8 cellular contexts compared by ENCODE assay signal in the genomic region with DNA sequence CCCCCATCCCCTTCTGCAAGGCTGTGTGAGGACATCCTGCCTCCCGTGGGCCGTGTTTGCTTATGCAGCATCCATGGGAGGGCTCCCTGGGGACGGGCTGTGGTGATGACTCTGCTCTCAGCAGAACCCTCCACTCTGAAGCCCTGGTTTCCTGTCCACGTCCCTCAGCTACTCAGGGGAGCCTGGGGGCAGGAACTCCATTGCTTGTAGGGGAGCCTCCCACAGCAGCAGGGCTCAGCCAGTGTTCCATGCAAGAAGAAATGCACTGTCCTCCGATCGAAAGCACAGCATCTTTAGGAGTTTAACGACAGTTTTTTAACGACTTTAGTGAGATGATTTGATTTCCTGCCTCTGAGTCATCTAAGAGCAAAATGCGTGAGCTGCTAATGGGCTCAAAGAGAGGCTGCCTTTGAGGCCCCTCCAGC. TPM values are rescaled to one million over a fixed set of nuclear protein-coding genes. Genes with fewer than 3 reads are reported as not detected.
DNase-seq lines count a peak whose midpoint lies in the region; ATAC-seq, FAIRE-seq and TF ChIP-seq lines count a peak whose summit lies in the region.
"Had no signal": no experiment of that assay in that cellular context is flagged by ENCODE, and none has a peak within 500 bp of the region (broad histone marks: within the 10 kb centered on the region; RNA-seq: fewer than 3 reads in every experiment).

No MANE protein-coding gene starts in this region.

- no peak overlapping the region for H3K4me3 ChIP-seq in mesendoderm (ENCODE audit: low read length)
- H3K4me3 ChIP-seq: mucosa of descending colon had no signal

- no peaks in the 10 kb centered on the region for H3K27me3 ChIP-seq in mesendoderm (ENCODE audit: insufficient read depth, low read length, poor library complexity)

- no peak for TF ChIP-seq POLR2A in H54 (IDR thresholded peaks at IDR 0.05; ENCODE audit: low read depth, low read length)

- H3K27ac ChIP-seq in mesendoderm (ENCODE audit: low read depth, low read length) = no peak overlapping the region

- no peak overlapping the region for H3K9ac ChIP-seq in mesendoderm (ENCODE audit: low read length)

- H3K36me3 Mint-ChIP-seq in T-cell = peaks cover 24% of the 10 kb centered on the region

- H3K4me1 Mint-ChIP-seq in T-cell = peaks cover 47 to 66% (median 53%) of the 10 kb centered on the region in 3 donors

- H3K27ac Mint-ChIP-seq in T-cell = peak overlapping the region in 1 of 2 donors; percentile 34

- POLR2A ChIA-PET in GM10248 (lab: Yijun Ruan, JAX) (interaction anchor here (0.7 kb wide), 1 partner anchor 90 kb away, joined by 6 read pairs; no protein-coding TSS in a partner anchor), T-cell (lab: Charles Lee) (no interaction called here)

- FAIRE-seq in H54 (lab: Jason Lieb, UNC) = no peak

- no peaks in the 10 kb centered on the region for H3K27me3 Mint-ChIP-seq in T-cell

- no peak overlapping the region for H2BK15ac ChIP-seq in mesendoderm (replicated peaks; ENCODE audit: low read depth)

- H2BK5ac ChIP-seq in mesendoderm (ENCODE audit: low read length) = no peak overlapping the region

- DNase-seq in GM10248 (ENCODE audit: extremely low spot score) (peak; percentile 59), H54 (ENCODE audit: insufficient read length, low spot score) (peak; percentile 63), T-cell (peak in 2 of 34 experiments; percentile 3 to 12), mesendoderm (peak; percentile 44), NCI-H1048 (lab: John Stamatoyannopoulos, UW) (no peak), dedifferentiated amniotic fluid mesenchymal stem cell (ENCODE audit: extremely low spot score) (no peak)
- DNase-seq: mucosa of descending colon had no signal

- no CpG with 5 or more reads among the region's 9 CpGs for WGBS in mesendoderm (ENCODE audit: extremely low coverage, insufficient coverage, low lambda C conversion rate)

- no peak overlapping the region for H3K23ac ChIP-seq in mesendoderm (ENCODE audit: low read length)

- H3K4ac ChIP-seq in mesendoderm (ENCODE audit: low read depth, low read length) = no peak overlapping the region

- H3K9me3 Mint-ChIP-seq in T-cell = no peaks in the 10 kb centered on the region

- peaks cover 7% of the 10 kb centered on the region for H3K4me1 ChIP-seq in mesendoderm (ENCODE audit: control insufficient read depth, low read depth, low read length)

- H2AK5ac ChIP-seq in mesendoderm (ENCODE audit: low read length) = no peak overlapping the region

- CTCF ChIA-PET in GM10248 (lab: Yijun Ruan, JAX) (interaction anchor here (1.2 kb wide), 1 partner anchor 9 kb away, joined by 3 read pairs; no protein-coding TSS in a partner anchor), T-cell (lab: Charles Lee) (interaction anchor here in 1 of 2 donors (0.6 kb wide), 1 partner anchor 1920 kb away, joined by 3 read pairs; no protein-coding TSS in a partner anchor)

- no peaks in the 10 kb centered on the region for H3K79me1 ChIP-seq in mesendoderm (ENCODE audit: low read length)

- H3K4me3 Mint-ChIP-seq in T-cell = peak overlapping the region in 1 of 3 donors; percentile 22

- no peak overlapping the region for H3K18ac ChIP-seq in mesendoderm (ENCODE audit: low read length)

- no peak overlapping the region for H4K8ac ChIP-seq in mesendoderm (ENCODE audit: low read depth, low read length)

- peak; percentile 28 to 64 (median 54) for ATAC-seq in T-cell (replicated peaks in 1 of 4)
- ATAC-seq in GM18498 (IDR thresholded peaks at IDR 0.05; ENCODE audit: unreplicated experiment) = no peak
- ATAC-seq: mucosa of descending colon had no signal

- H2BK120ac ChIP-seq in mesendoderm (ENCODE audit: low read depth, low read length) = no peak overlapping the region

- no peak overlapping the region for H3K4me2 ChIP-seq in mesendoderm (ENCODE audit: low read length)

- no peak for TF ChIP-seq CTCF in GM10248 (IDR thresholded peaks at IDR 0.05; ENCODE audit: control extremely low read depth, extremely low read depth, low read depth, missing control alignments)

- peak overlapping the region; percentile 17 for H3K56ac ChIP-seq in mesendoderm (ENCODE audit: low read length)

- H3K79me2 ChIP-seq in mesendoderm (ENCODE audit: control insufficient read depth, insufficient read depth, low read length) = no peaks in the 10 kb centered on the region

- H3K36me3 ChIP-seq in mesendoderm (ENCODE audit: control insufficient read depth, insufficient read depth, low read length) = no peaks in the 10 kb centered on the region

- H4K5ac ChIP-seq in mesendoderm (ENCODE audit: low read length) = no peak overlapping the region

RNA-seq across cellular contexts. Expression of gene KCNAB2, which starts 8.3 kb away (rescaled TPM):
- total RNA-seq in T-cell = 100 to 1,000 TPM; 181 to 270 (median 252) TPM
- 1.1 TPM for polyA plus RNA-seq in mesendoderm (2013, experiment 1 of 2)
- polyA plus RNA-seq in mesendoderm (2013, experiment 2 of 2) = 1.0 TPM

RNA-seq across cellular contexts. Expression of gene NPHP4, which starts 45.1 kb away (rescaled TPM):
- total RNA-seq in T-cell = 10 to 100 TPM in 1 of 5 donors, 1 to 10 TPM in 4; 9.0 to 10.5 (median 9.8) TPM
- 3.0 TPM for polyA plus RNA-seq in mesendoderm (2013, experiment 1 of 2)
- 3.0 TPM for polyA plus RNA-seq in mesendoderm (2013, experiment 2 of 2)

Comparison
In these comparisons a context has a peak if more than half of its experiments do, and no peak if none do; other contexts are left out.
1. DNase-seq: peak in GM10248 (single experiment), H54 (single experiment) and mesendoderm (single experiment); none in NCI-H1048 (single experiment) and dedifferentiated amniotic fluid mesenchymal stem cell (single experiment).